14 cellular contexts compared by ENCODE assay signal in the genomic region with DNA sequence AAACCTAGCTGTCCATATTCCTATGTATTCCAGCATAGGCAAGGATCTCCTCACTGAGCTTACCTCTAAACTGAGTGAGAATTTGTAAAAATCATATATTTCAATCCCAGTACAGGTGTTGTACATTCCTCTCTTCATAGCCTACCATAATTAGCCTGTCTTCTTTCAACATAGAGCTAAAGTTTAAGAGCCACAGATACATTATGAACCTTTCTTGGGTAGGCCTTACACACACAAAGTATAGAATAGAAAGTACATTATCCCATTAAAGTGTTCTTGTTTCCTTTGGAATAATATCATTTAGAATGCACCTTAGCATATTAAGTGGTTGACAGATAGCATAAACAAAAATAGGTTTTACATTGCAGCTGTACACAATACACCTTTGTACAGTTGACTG.
A peak's percentile ranks its signal among the peaks of the same experiment; 100 is the strongest.
DNase-seq lines count a peak whose midpoint lies in the region; ATAC-seq and TF ChIP-seq lines count a peak whose summit lies in the region.
"Had no signal": no experiment of that assay in that cellular context is flagged by ENCODE, and none has a peak within 500 bp of the region (broad histone marks: within the 10 kb centered on the region; RNA-seq: fewer than 3 reads in every experiment).

No MANE protein-coding gene starts in this region.

- H3K27ac Mint-ChIP-seq in progenitor cell of endocrine pancreas, result peak overlapping the region; percentile 64
- H3K27ac Mint-ChIP-seq: CD4-positive, alpha-beta memory T cell had no signal

- no peaks in the 10 kb centered on the region for H3K27me3 Mint-ChIP-seq in progenitor cell of endocrine pancreas
- H3K27me3 Mint-ChIP-seq: CD4-positive, alpha-beta memory T cell had no signal

- H3K4me3 Mint-ChIP-seq in progenitor cell of endocrine pancreas (ENCODE audit: low read depth), result no peak overlapping the region
- H3K4me3 Mint-ChIP-seq: CD4-positive, alpha-beta memory T cell had no signal

- ATAC-seq in HG02642 (IDR thresholded peaks at IDR 0.05; ENCODE audit: poor library complexity, unreplicated experiment) (no peak), GM19467 (IDR thresholded peaks at IDR 0.05; ENCODE audit: unreplicated experiment) (no peak)

- peak; percentile 69 for DNase-seq in NCI-H69 (lab: John Stamatoyannopoulos, UW)
- DNase-seq in caudate nucleus (lab: John Stamatoyannopoulos, UW), result no peak
- no peak for DNase-seq in progenitor cell of endocrine pancreas (ENCODE audit: low spot score, unreplicated experiment)
- DNase-seq in activated CD4-positive, alpha-beta T cell treated with anti-CD3 and anti-CD28 coated beads, Interleukin-2, amount 50 U/mL, for 48 hours, result no peak
- DNase-seq: Calu3; CD4-positive, alpha-beta memory T cell; COR-L47; DMS53; DMS79 treated with DMSO at 0.1 percent for 48 hours; GM23248; H7; HCEC 1CT had no signal

- peaks cover 19% of the 10 kb centered on the region for H3K4me1 Mint-ChIP-seq in progenitor cell of endocrine pancreas (ENCODE audit: low read depth)

- no peak for TF ChIP-seq CTCF in progenitor cell of endocrine pancreas (IDR thresholded peaks at IDR 0.05; ENCODE audit: unreplicated experiment)

- H3K36me3 Mint-ChIP-seq in progenitor cell of endocrine pancreas (ENCODE audit: insufficient read depth), result no peaks in the 10 kb centered on the region
- H3K36me3 Mint-ChIP-seq: CD4-positive, alpha-beta memory T cell had no signal

- H3K9me3 Mint-ChIP-seq in progenitor cell of endocrine pancreas (ENCODE audit: low read depth), result no peaks in the 10 kb centered on the region
- H3K9me3 Mint-ChIP-seq: CD4-positive, alpha-beta memory T cell had no signal

- peak overlapping the region; percentile 6 for H3K27ac ChIP-seq in caudate nucleus (ENCODE audit: low read depth, low read length)
- H3K27ac ChIP-seq: GM23248 had no signal
